Comparison of ENCODE assay signal across 20 cellular contexts in the genomic region with DNA sequence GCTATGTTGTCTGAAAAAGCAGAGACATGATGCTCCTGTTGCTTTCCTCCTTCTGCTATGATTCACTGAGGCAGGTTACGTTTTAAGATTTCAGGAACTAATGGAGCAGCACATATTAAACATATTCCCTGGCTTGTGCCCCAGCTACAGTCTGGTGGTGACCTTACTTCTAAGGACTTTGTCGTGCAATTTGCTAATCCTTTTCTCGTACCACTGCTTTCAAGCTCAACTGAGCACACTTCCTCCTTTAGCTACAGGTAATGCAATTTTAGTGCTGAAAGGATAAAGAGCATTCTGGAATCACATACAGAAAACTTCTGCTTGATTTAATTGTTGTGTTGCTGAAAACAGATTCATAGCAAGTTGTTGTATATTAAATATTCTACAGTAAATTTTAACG. TPM values are rescaled to one million over a fixed set of nuclear protein-coding genes. Genes with fewer than 3 reads are reported as not detected.
DNase-seq lines count a peak whose midpoint lies in the region; ATAC-seq, FAIRE-seq and TF ChIP-seq lines count a peak whose summit lies in the region.
"Had no signal": no experiment of that assay in that cellular context is flagged by ENCODE, and none has a peak within 500 bp of the region (broad histone marks: within the 10 kb centered on the region; RNA-seq: fewer than 3 reads in every experiment).

No MANE protein-coding gene starts in this region.

- H3K9ac ChIP-seq in neural progenitor cell = no peak overlapping the region
- H3K9ac ChIP-seq: GM23248 had no signal

- H3K4me1 Mint-ChIP-seq in neural progenitor cell = peaks cover 15% of the 10 kb centered on the region

- peak; percentile 91 for FAIRE-seq in islet of Langerhans (lab: Jason Lieb, UNC)
- FAIRE-seq: A549, D721Med, GM19239, HepG2 had no signal

- H3K4me3 Mint-ChIP-seq in neural progenitor cell = no peak overlapping the region
- H3K4me3 Mint-ChIP-seq: CD4-positive, alpha-beta T cell; IgD-negative memory B cell had no signal

- no peak for ATAC-seq in GM21360 (IDR thresholded peaks at IDR 0.05; ENCODE audit: unreplicated experiment)
- ATAC-seq: A549, HepG2 had no signal

- peak; percentile 14 for DNase-seq in SKM-1 treated with dmso at 0.1 percent for 144 hours (lab: John Stamatoyannopoulos, UW; ENCODE audit: unreplicated experiment)
- no peak for DNase-seq in SKM-1 (lab: John Stamatoyannopoulos, UW; ENCODE audit: unreplicated experiment)
- no peak for DNase-seq in neural progenitor cell (ENCODE audit: low spot score)
- DNase-seq in ureter (ENCODE audit: low spot score) = no peak
- DNase-seq in hippocampal formation (lab: John Stamatoyannopoulos, UW) = no peak
- DNase-seq: AML-193; Caco-2; CD4-positive, alpha-beta T cell; GDM1; GM23248 had no signal

- H3F3A ChIP-seq in neural progenitor cell (ENCODE audit: low read depth) = peaks cover 7% of the 10 kb centered on the region

- H3K9me3 ChIP-seq in neural progenitor cell (ENCODE audit: low read depth) = peaks cover 10% of the 10 kb centered on the region
- H3K9me3 ChIP-seq: Caco-2, HAP-1 had no signal

- H3K4me3 ChIP-seq in neural progenitor cell = no peak overlapping the region
- H3K4me3 ChIP-seq: A549, GM23248, HAP-1 had no signal

- H3K27me3 ChIP-seq in neural progenitor cell = no peaks in the 10 kb centered on the region

- H3K27ac ChIP-seq in neural progenitor cell = no peak overlapping the region
- H3K27ac ChIP-seq: 22Rv1, A549, C4-2B, GM23248 had no signal

- peaks cover 22% of the 10 kb centered on the region for H3K4me1 ChIP-seq in neural progenitor cell
- H3K4me1 ChIP-seq: A549, Caco-2 had no signal

- no peak overlapping the region for H2AFZ ChIP-seq in neural progenitor cell (replicated peaks)
- H2AFZ ChIP-seq: GM23248 had no signal

- H3K36me3 ChIP-seq in neural progenitor cell = peaks cover 8% of the 10 kb centered on the region
- H3K36me3 ChIP-seq: HAP-1 had no signal

- peak overlapping the region; percentile 71 for H3K27ac Mint-ChIP-seq in neural progenitor cell
- H3K27ac Mint-ChIP-seq: CD4-positive, alpha-beta T cell had no signal

- H3K4me2 ChIP-seq in neural progenitor cell = peak overlapping the region; percentile 56
- H3K4me2 ChIP-seq: A549 had no signal

- peaks cover 2% of the 10 kb centered on the region for H3K27me3 Mint-ChIP-seq in neural progenitor cell (ENCODE audit: insufficient read depth, low read depth)

- peaks cover 22% of the 10 kb centered on the region for H3K9me3 Mint-ChIP-seq in neural progenitor cell

- H3K36me3 Mint-ChIP-seq in neural progenitor cell = no peaks in the 10 kb centered on the region

- no peaks in the 10 kb centered on the region for H3K79me2 ChIP-seq in neural progenitor cell (ENCODE audit: low read depth)

- TF ChIP-seq CTCF in neural progenitor cell (IDR thresholded peaks at IDR 0.05) = no peak

- no peaks in the 10 kb centered on the region for H4K20me1 ChIP-seq in neural progenitor cell (ENCODE audit: low read depth)

RNA-seq across cellular contexts. Expression of a gene that starts 16.2 kb away (rescaled TPM):
- total RNA-seq in neural progenitor cell (ENCODE audit: low replicate concordance) (0.77 and 1.7 TPM in 2 replicates), ureter (21.9 TPM)
- total RNA-seq: CD4-positive, alpha-beta T cell had no signal
